Comparison of ENCODE assay signal across 20 cellular contexts in genomic region chr6:54156650-54157250, GRCh38. TPM values are rescaled to one million over a fixed set of nuclear protein-coding genes. Genes with fewer than 3 reads are reported as not detected.
DNase-seq lines count a peak whose midpoint lies in the region; ATAC-seq and TF ChIP-seq lines count a peak whose summit lies in the region.
"Had no signal": no experiment of that assay in that cellular context is flagged by ENCODE, and none has a peak within 500 bp of the region (broad histone marks: within the 10 kb centered on the region; RNA-seq: fewer than 3 reads in every experiment).

No MANE protein-coding gene starts in this region.

- TF ChIP-seq CTCF in Calu3 (IDR thresholded peaks at IDR 0.05; ENCODE audit: unreplicated experiment) = no peak
- TF ChIP-seq CTCF in PC-3 (conservative IDR thresholded peaks at IDR 0.05; ENCODE audit: low read depth, low read length) = no peak
- TF ChIP-seq CTCF in psoas muscle (IDR thresholded peaks at IDR 0.05) = no peak

- H3F3A ChIP-seq in PC-3 (ENCODE audit: low read length, unreplicated experiment) = no peaks in the 10 kb centered on the region
- no peaks in the 10 kb centered on the region for H3F3A ChIP-seq in GM23248 (ENCODE audit: insufficient read depth)

- H3K27me3 Mint-ChIP-seq in Calu3 (ENCODE audit: unreplicated experiment) = no peaks in the 10 kb centered on the region

- H4K20me1 ChIP-seq in PC-3 (ENCODE audit: low read length) (no peaks in the 10 kb centered on the region), GM23248 (ENCODE audit: insufficient read depth) (no peaks in the 10 kb centered on the region)

- POLR2A ChIA-PET in PC-3 (lab: Charles Lee; ENCODE audit: unreplicated experiment) = no interaction called here

- in situ Hi-C loops in GM23248 (cut with MboI) = no loop called here

- H3K27me3 ChIP-seq in PC-3 (ENCODE audit: low read length) = no peaks in the 10 kb centered on the region
- no peaks in the 10 kb centered on the region for H3K27me3 ChIP-seq in psoas muscle (ENCODE audit: insufficient read depth in 3 of 3, low read length in 2 of 3)
- no peaks in the 10 kb centered on the region for H3K27me3 ChIP-seq in GM23248 (replicated peaks; ENCODE audit: insufficient read depth)
- H3K27me3 ChIP-seq: BE2C had no signal

- ATAC-seq in PC-3 = peak; percentile 77
- peak in 2 of 4 donors; percentile 18 to 35 for ATAC-seq in psoas muscle
- no peak for ATAC-seq in GM18909 (IDR thresholded peaks at IDR 0.05; ENCODE audit: poor library complexity, unreplicated experiment)
- ATAC-seq: A549 had no signal

- H3K36me3 Mint-ChIP-seq in Calu3 (ENCODE audit: insufficient read depth, unreplicated experiment) = no peaks in the 10 kb centered on the region
- H3K36me3 Mint-ChIP-seq: CD4-positive, alpha-beta memory T cell had no signal

- peak overlapping the region; percentile 18 for H3K27ac Mint-ChIP-seq in Calu3 (ENCODE audit: unreplicated experiment)
- H3K27ac Mint-ChIP-seq: CD4-positive, alpha-beta memory T cell; HFFc6 had no signal

- no peaks in the 10 kb centered on the region for H3K9me3 ChIP-seq in PC-3 (ENCODE audit: low read length)
- H3K9me3 ChIP-seq in psoas muscle = no peaks in the 10 kb centered on the region
- no peaks in the 10 kb centered on the region for H3K9me3 ChIP-seq in GM23248 (ENCODE audit: low read depth)
- H3K9me3 ChIP-seq: A549, BE2C had no signal

- peaks cover 8% of the 10 kb centered on the region; the same call in 1 of the 2 replicates for H3K4me1 ChIP-seq in PC-3 (ENCODE audit: insufficient read depth, low read length)
- peaks cover 7% of the 10 kb centered on the region for H3K4me1 ChIP-seq in psoas muscle
- no peaks in the 10 kb centered on the region for H3K4me1 ChIP-seq in GM23248 (ENCODE audit: insufficient read depth)
- H3K4me1 ChIP-seq: A549, BE2C had no signal

- intact Hi-C loops in Calu3 (cut with micrococcal nuclease; ENCODE audit: unreplicated experiment) = no loop called here
- intact Hi-C loops in PC-3 (cut with micrococcal nuclease) = no loop called here
- intact Hi-C loops in psoas muscle (cut with DNase I) = loop anchor here in 1 of 2 donors (10.0 kb wide), 1 partner anchor 172 kb away; no protein-coding TSS in a partner anchor

- no peak overlapping the region for H3K4me3 Mint-ChIP-seq in Calu3 (ENCODE audit: low read depth, unreplicated experiment)
- H3K4me3 Mint-ChIP-seq: CD4-positive, alpha-beta memory T cell; HFFc6 had no signal

- H3K4me1 Mint-ChIP-seq in Calu3 (ENCODE audit: low read depth, unreplicated experiment) = no peaks in the 10 kb centered on the region
- H3K4me1 Mint-ChIP-seq: CD4-positive, alpha-beta memory T cell had no signal

- no peaks in the 10 kb centered on the region for H3K36me3 ChIP-seq in PC-3 (ENCODE audit: low read depth, low read length)
- peaks cover 0 to 30% of the 10 kb centered on the region in 2 donors for H3K36me3 ChIP-seq in psoas muscle (ENCODE audit: insufficient read depth in 1 of 2, low read depth in 1 of 2)
- H3K36me3 ChIP-seq in GM23248 (ENCODE audit: low read depth) = no peaks in the 10 kb centered on the region
- H3K36me3 ChIP-seq: BE2C had no signal

- H2AFZ ChIP-seq in PC-3 (ENCODE audit: low read length) (no peak overlapping the region), GM23248 (no peak overlapping the region)

- CTCF ChIA-PET in Calu3 (lab: Charles Lee) (no interaction called here), PC-3 (lab: Charles Lee) (no interaction called here)

- H3K9me2 ChIP-seq in PC-3 (replicated peaks; ENCODE audit: low read length) (no peaks in the 10 kb centered on the region; the same call in 1 of the 2 replicates), GM23248 (ENCODE audit: insufficient read depth) (no peaks in the 10 kb centered on the region)

- H3K27ac ChIP-seq in PC-3 (ENCODE audit: low read length) (no peak overlapping the region), psoas muscle (peak overlapping the region; percentile 31), GM23248 (no peak overlapping the region)
- H3K27ac ChIP-seq: A549, C4-2B, HL-60 had no signal

- BruUV-seq in Calu3 (replicated peaks; lab: Mats Ljungman, UMichigan) = no TSS peak
- BruUV-seq in PC-3 (replicated peaks; lab: Mats Ljungman, UMichigan) = no TSS peak

- no peak overlapping the region for H3K4me2 ChIP-seq in PC-3 (ENCODE audit: low read length)
- H3K4me2 ChIP-seq in GM23248 (ENCODE audit: unreplicated experiment) = no peak overlapping the region
- H3K4me2 ChIP-seq: A549 had no signal

- DNase-seq in Calu3 = no peak
- DNase-seq in PC-3 = peak; percentile 23
- peak; percentile 4 for DNase-seq in fibroblast of peridontal ligament (ENCODE audit: extremely low read depth)
- DNase-seq in psoas muscle = no peak
- DNase-seq in mesenteric fat pad (ENCODE audit: low spot score) = no peak
- DNase-seq in GM23248 = no peak
- DNase-seq: BE2C; CD4-positive, alpha-beta memory T cell; COR-L47; DMS53; HCEC 1CT; HFFc6; KBM-7 had no signal

- H3K9me3 Mint-ChIP-seq in Calu3 (ENCODE audit: low read depth, unreplicated experiment) = no peaks in the 10 kb centered on the region
- H3K9me3 Mint-ChIP-seq: HFFc6 had no signal

- H3K4me3 ChIP-seq in PC-3 (ENCODE audit: low read length) (no peak overlapping the region), psoas muscle (no peak overlapping the region), GM23248 (no peak overlapping the region)
- H3K4me3 ChIP-seq: A549 had no signal

- H3K79me2 ChIP-seq in PC-3 (ENCODE audit: low read length) = no peaks in the 10 kb centered on the region
- no peaks in the 10 kb centered on the region for H3K79me2 ChIP-seq in GM23248 (ENCODE audit: insufficient read depth)

- H3K9ac ChIP-seq in PC-3 (ENCODE audit: low read length) (no peak overlapping the region), GM23248 (no peak overlapping the region)

RNA-seq across cellular contexts. Expression of gene MLIP, which starts 45.5 kb away (rescaled TPM):
- total RNA-seq in Calu3 (2022) = 0.81 and 1.4 TPM in 2 replicates
- total RNA-seq in PC-3 (2014; rRNA removed) = not detected in 2 replicates
- 100 to 1,000 TPM; 140 to 365 (median 171) TPM for total RNA-seq in psoas muscle
- polyA plus RNA-seq in psoas muscle = 100 to 1,000 TPM in 2 of 3 donors, 10 to 100 TPM in 1; 51.5 to 163 (median 119) TPM
- total RNA-seq in mesenteric fat pad = 0.29 TPM
- total RNA-seq in GM23248 (2014; rRNA removed; shearing (Covaris generic)) = not detected in 2 replicates
- not detected in 2 replicates for polyA plus RNA-seq in GM23248 (2016; fragmentation: Nextera tagmentation; extraction: Ambion mirVana)
- total RNA-seq: CD4-positive, alpha-beta memory T cell; Daoy; H1; HFFc6 had no signal
- polyA plus RNA-seq: AG04450; CD4-positive, alpha-beta memory T cell; H1 had no signal

Comparison
In these comparisons a context has a peak if more than half of its experiments do, and no peak if none do; other contexts are left out.
1. DNase-seq: peak in PC-3 (single experiment) and fibroblast of peridontal ligament (single experiment); none in Calu3 (single experiment), psoas muscle (0 of 2), mesenteric fat pad (single experiment) and GM23248 (single experiment).
2. RNA of gene MLIP, which starts 45.5 kb away (total RNA-seq): 140 to 365 TPM in psoas muscle; 0.81 to 1.4 TPM in Calu3, 0.29 TPM in mesenteric fat pad (single experiment), not detected in PC-3 and not detected in GM23248; every median in the first group is over 10 times any median in the second.